Comparison of ENCODE assay signal across 24 cellular contexts in genomic region chr17:6489016-6489550, GRCh38. TPM values are rescaled to one million over a fixed set of nuclear protein-coding genes. Genes with fewer than 3 reads are reported as not detected.
DNase-seq lines count a peak whose midpoint lies in the region; ATAC-seq, FAIRE-seq and TF ChIP-seq lines count a peak whose summit lies in the region.
"Had no signal": no experiment of that assay in that cellular context is flagged by ENCODE, and none has a peak within 500 bp of the region (broad histone marks: within the 10 kb centered on the region; RNA-seq: fewer than 3 reads in every experiment).

No MANE protein-coding gene starts in this region.

- H3K36me3 ChIP-seq in GM23248 (ENCODE audit: low read depth) (no peaks in the 10 kb centered on the region), H1 (ENCODE audit: control insufficient read depth in 2 of 4, insufficient read depth in 4 of 4, low read length in 3 of 4) (no peaks in the 10 kb centered on the region), mucosa of descending colon (ENCODE audit: low read depth) (no peaks in the 10 kb centered on the region), upper lobe of right lung (no peaks in the 10 kb centered on the region)
- H3K36me3 ChIP-seq: SJCRH30 had no signal

- intact Hi-C loops in mucosa of descending colon (cut with DNase I, micrococcal nuclease) = no loop called here
- intact Hi-C loops in upper lobe of right lung (cut with DNase I) = no loop called here

- no peaks in the 10 kb centered on the region for H3K79me1 ChIP-seq in H1 (ENCODE audit: low read depth, low read length)

- H2AFZ ChIP-seq in GM23248 (no peak overlapping the region), H1 (ENCODE audit: low read length) (no peak overlapping the region)

- H3K27me3 ChIP-seq in GM23248 (replicated peaks; ENCODE audit: insufficient read depth) = no peaks in the 10 kb centered on the region
- H3K27me3 ChIP-seq in H1 (replicated peaks in 1 of 4; ENCODE audit: control insufficient read depth in 3 of 4, extremely low read depth in 1 of 4, insufficient read depth in 3 of 4, low read length in 3 of 4) = no peaks in the 10 kb centered on the region
- no peaks in the 10 kb centered on the region for H3K27me3 ChIP-seq in upper lobe of right lung
- H3K27me3 ChIP-seq: SJCRH30 had no signal

- peak; percentile 47 for DNase-seq in GM23248
- DNase-seq in H1 (ENCODE audit: low read depth in 1 of 2, low spot score in 2 of 2) = no peak
- DNase-seq in mucosa of descending colon = peak in 2 of 3 donors; percentile 5 to 12
- DNase-seq in upper lobe of right lung = peak; percentile 12
- no peak for DNase-seq in RKO (ENCODE audit: low spot score)
- DNase-seq in central memory CD4-positive, alpha-beta T cell = no peak
- no peak for DNase-seq in NCI-H2107 (lab: John Stamatoyannopoulos, UW)
- DNase-seq: Calu3, DMS79 treated with DMSO at 0.1 percent for 48 hours, GF-D8, H9, Karpas-422, NCI-H1092 treated with DMSO at 0.1 percent for 48 hours, NCI-H1436, NCI-H187, NCI-H524, NCI-H774, SJCRH30 had no signal

- no peaks in the 10 kb centered on the region for H3F3A ChIP-seq in GM23248 (ENCODE audit: insufficient read depth)

- H3K23ac ChIP-seq in H1 (ENCODE audit: insufficient read length) = no peak overlapping the region

- H3K9me2 ChIP-seq in GM23248 (ENCODE audit: insufficient read depth) = no peaks in the 10 kb centered on the region

- 57% methylated on average over 6 of the region's 6 CpGs for WGBS in GM23248 (ENCODE audit: low coverage in 1 of 2, low lambda C conversion rate in 2 of 2, missing lambda C conversion rate in 2 of 2), 2 experiments
- WGBS in H1 (ENCODE audit: extremely low coverage in 1 of 2, insufficient coverage in 1 of 2, insufficient read length in 1 of 2, insufficient replicate concordance in 2 of 2, low coverage in 1 of 2, low lambda C conversion rate in 2 of 2, missing lambda C conversion rate in 1 of 2), 2 experiments = 79% methylated on average over 6 of the region's 6 CpGs; no CpG with 5 or more reads in 1 of the 2 experiments

- no peak overlapping the region for H3K14ac ChIP-seq in H1 (ENCODE audit: insufficient read length)

- H3K4ac ChIP-seq in H1 (replicated peaks; ENCODE audit: insufficient read length, low read depth, low read length) = no peak overlapping the region

- TF ChIP-seq CTCF in H1 (IDR thresholded peaks at IDR 0.05; ENCODE audit: control extremely low read depth in 1 of 3, insufficient read depth in 1 of 3, low read depth in 1 of 3, low read length in 3 of 3) = no peak
- TF ChIP-seq CTCF in mucosa of descending colon (IDR thresholded peaks at IDR 0.05) = no peak
- TF ChIP-seq CTCF in upper lobe of right lung (IDR thresholded peaks at IDR 0.05) = no peak

- no peak overlapping the region for H3K4me3 ChIP-seq in GM23248
- no peak overlapping the region for H3K4me3 ChIP-seq in H1 (ENCODE audit: extremely low read depth in 1 of 4, insufficient read depth in 2 of 4, low read depth in 3 of 4, low read length in 4 of 4)
- no peak overlapping the region for H3K4me3 ChIP-seq in mucosa of descending colon
- H3K4me3 ChIP-seq in upper lobe of right lung = no peak overlapping the region
- H3K4me3 ChIP-seq: SJCRH30 had no signal

- H3K79me2 ChIP-seq in GM23248 (ENCODE audit: insufficient read depth) = no peaks in the 10 kb centered on the region
- no peaks in the 10 kb centered on the region for H3K79me2 ChIP-seq in H1 (ENCODE audit: control insufficient read depth in 1 of 2, insufficient read depth in 2 of 2, low read length in 2 of 2)

- H3K27ac ChIP-seq in GM23248 = no peak overlapping the region
- H3K27ac ChIP-seq in H1 (ENCODE audit: low read depth, low read length) = no peak overlapping the region
- H3K27ac ChIP-seq in upper lobe of right lung = no peak overlapping the region
- H3K27ac ChIP-seq: SJCRH30 had no signal

- no peak overlapping the region for H3K4me2 ChIP-seq in GM23248 (ENCODE audit: unreplicated experiment)
- H3K4me2 ChIP-seq in H1 (ENCODE audit: insufficient read depth in 1 of 2, low read depth in 2 of 2, low read length in 2 of 2) = no peak overlapping the region

- no peak overlapping the region; the same call in 1 of the 2 replicates for H2BK5ac ChIP-seq in H1 (ENCODE audit: low read depth, low read length)

- H4K20me1 ChIP-seq in GM23248 (ENCODE audit: insufficient read depth) (no peaks in the 10 kb centered on the region), H1 (replicated peaks in 1 of 2; ENCODE audit: control insufficient read depth in 1 of 2, insufficient read depth in 2 of 2, low read length in 2 of 2) (no peaks in the 10 kb centered on the region)

- FAIRE-seq in H1 (lab: Jason Lieb, UNC) = no peak
- FAIRE-seq: GM12891, HepG2, RCC 7860 had no signal

- H2BK20ac ChIP-seq in H1 (ENCODE audit: low read length) = 0 out of 2 replicates have a peak overlapping the region, but pooled peaks have one; percentile 75

- TF ChIP-seq RAD21 in H1 (IDR thresholded peaks at IDR 0.05 in 1 of 2, conservative IDR thresholded peaks at IDR 0.05 in 1 of 2; ENCODE audit: low read depth in 2 of 2, low read length in 2 of 2) = no peak

- H3K4me1 ChIP-seq in GM23248 (ENCODE audit: insufficient read depth) (peaks cover 8% of the 10 kb centered on the region), H1 (replicated peaks in 1 of 4; ENCODE audit: control insufficient read depth in 3 of 4, insufficient read depth in 4 of 4, low read length in 3 of 4) (peaks cover 3 to 24% (median 12%) of the 10 kb centered on the region in 4 experiments), mucosa of descending colon (ENCODE audit: low read depth) (peaks cover 4% of the 10 kb centered on the region), upper lobe of right lung (peaks cover 9% of the 10 kb centered on the region)
- H3K4me1 ChIP-seq: SJCRH30 had no signal

- H4K8ac ChIP-seq in H1 (ENCODE audit: extremely low read depth, insufficient read depth, low read length) = no peak overlapping the region

- no peak overlapping the region for H2AK5ac ChIP-seq in H1 (ENCODE audit: low read depth, low read length)

- peak overlapping the region; percentile 90; the same call in 1 of the 2 replicates for H2BK12ac ChIP-seq in H1 (ENCODE audit: low read depth, low read length)

- no peak for TF ChIP-seq EP300 in H1 (IDR thresholded peaks at IDR 0.05; ENCODE audit: borderline replicate concordance in 1 of 2, low read depth in 2 of 2, low read length in 2 of 2)

- H3K9ac ChIP-seq in GM23248 (no peak overlapping the region), H1 (replicated peaks in 1 of 4; ENCODE audit: extremely low read depth in 1 of 4, low read depth in 3 of 4, low read length in 3 of 4) (no peak overlapping the region)

- peak overlapping the region; percentile 89 for H4K91ac ChIP-seq in H1 (replicated peaks; ENCODE audit: insufficient read length, low read length)

- no peak overlapping the region for H2BK120ac ChIP-seq in H1 (replicated peaks; ENCODE audit: low read depth, low read length)

- peak overlapping the region; percentile 72; the same call in 1 of the 2 replicates for H2BK15ac ChIP-seq in H1 (ENCODE audit: low read length)

- POLR2A ChIA-PET in H1 (lab: Charles Lee; ENCODE audit: partially characterized antibody) = no interaction called here

- peak overlapping the region; percentile 19; the same call in 1 of the 2 replicates for H3K18ac ChIP-seq in H1 (ENCODE audit: extremely low read depth, low read length)

- no peak overlapping the region for H4K5ac ChIP-seq in H1 (ENCODE audit: insufficient read length, low read depth, low read length)

- no peaks in the 10 kb centered on the region for H3K9me3 ChIP-seq in GM23248 (ENCODE audit: low read depth)
- no peaks in the 10 kb centered on the region for H3K9me3 ChIP-seq in H1 (ENCODE audit: insufficient read depth in 2 of 2, low read depth in 1 of 2, low read length in 1 of 2)
- no peaks in the 10 kb centered on the region for H3K9me3 ChIP-seq in mucosa of descending colon
- no peaks in the 10 kb centered on the region for H3K9me3 ChIP-seq in upper lobe of right lung
- H3K9me3 ChIP-seq: SJCRH30 had no signal

- in situ Hi-C loops in GM23248 (cut with MboI) = no loop called here

- no peak overlapping the region for H3K56ac ChIP-seq in H1 (replicated peaks; ENCODE audit: insufficient read length, low read depth, low read length)

- no peak for ATAC-seq in mucosa of descending colon
- ATAC-seq in upper lobe of right lung = no peak
- ATAC-seq: HepG2, Right ventricle myocardium inferior had no signal

- CTCF ChIA-PET in H1 (lab: Charles Lee; ENCODE audit: partially characterized antibody) = interaction anchor here (0.6 to 4.6 kb wide), 9 partner anchors 16 to 109 kb away, joined by 3 to 23 read pairs (median 3); partner anchors contain the start of gene PIMREG

- H3K23me2 ChIP-seq in H1 (ENCODE audit: low read depth, low read length) = no peaks in the 10 kb centered on the region

- TF ChIP-seq POLR2A in H1 (IDR thresholded peaks at IDR 0.05; ENCODE audit: control extremely low read depth in 1 of 2, low read depth in 2 of 2, low read length in 2 of 2) = no peak

RNA-seq across cellular contexts. Expression of gene PIMREG, which starts 44.8 kb away (rescaled TPM):
- total RNA-seq in GM23248 (2014; rRNA removed; shearing (Covaris generic)) = 20.7 and 28.7 TPM in 2 replicates
- polyA plus RNA-seq in GM23248 (2016; fragmentation: Nextera tagmentation; extraction: Ambion mirVana) (22.6 and 24.4 TPM in 2 replicates), H1 (2011; rRNA removed) (126 and 148 TPM in 2 replicates)
- total RNA-seq in H1 (2021; fragmentation: NEBNext Ultra II Directional; extraction: Animal tissue kit (Norgen Biotek cat#: 25700)) = 133 and 143 TPM in 2 replicates
- 154 TPM for polyA plus RNA-seq in H1 (2011; cell fraction: cytosol; rRNA removed)
- 223 TPM for polyA plus RNA-seq in H1 (2011; cell fraction: nucleus; rRNA removed)
- polyA plus RNA-seq in H1 (2012, experiment 1 of 2) = 83.9 to 119 TPM (median 107 TPM) in 4 replicates
- 116 TPM for polyA plus RNA-seq in H1 (2012, experiment 2 of 2)
- polyA plus RNA-seq in H1 (2013, experiment 1 of 2) = 64.4 TPM
- polyA plus RNA-seq in H1 (2013, experiment 2 of 2) = 62.7 TPM
- polyA minus RNA-seq in H1 (2011; rRNA and poly(A)+ RNA removed) = 55.3 and 66.3 TPM in 2 replicates
- 56.3 TPM for polyA minus RNA-seq in H1 (2011; cell fraction: cytosol; rRNA and poly(A)+ RNA removed)
- 68.8 TPM for polyA minus RNA-seq in H1 (2011; cell fraction: nucleus; rRNA and poly(A)+ RNA removed)
- total RNA-seq in mucosa of descending colon (10 to 100 TPM in 1 of 3 donors, 1 to 10 TPM in 1, under 1 TPM in 1; 0.95 to 13.0 (median 3.2) TPM), upper lobe of right lung (0.26 TPM)

RNA-seq across cellular contexts. Expression of gene AIPL1, which starts 54.2 kb away (rescaled TPM):
- total RNA-seq in GM23248 (2014; rRNA removed; shearing (Covaris generic)) = not detected in 2 replicates
- polyA plus RNA-seq in GM23248 (2016; fragmentation: Nextera tagmentation; extraction: Ambion mirVana) = not detected in 2 replicates
- total RNA-seq in H1 (2021; fragmentation: NEBNext Ultra II Directional; extraction: Animal tissue kit (Norgen Biotek cat#: 25700)) = 0.71 TPM in 1 of 2 replicates, not detected in the other
- polyA plus RNA-seq in H1 (2011; rRNA removed) = 0.56 and 0.89 TPM in 2 replicates
- 1.6 TPM for polyA plus RNA-seq in H1 (2011; cell fraction: cytosol; rRNA removed)
- 0.78 TPM for polyA plus RNA-seq in H1 (2011; cell fraction: nucleus; rRNA removed)
- polyA plus RNA-seq in H1 (2012, experiment 1 of 2) = 0.22 to 0.55 TPM (median 0.40 TPM) in 4 replicates
- 0.09 TPM for polyA plus RNA-seq in H1 (2012, experiment 2 of 2)
- polyA plus RNA-seq in H1 (2013, experiment 1 of 2) = 0.14 TPM
- 0.29 TPM for polyA plus RNA-seq in H1 (2013, experiment 2 of 2)
- polyA minus RNA-seq in H1 (2011; rRNA and poly(A)+ RNA removed) = 0.20 and 0.22 TPM in 2 replicates
- not detected for polyA minus RNA-seq in H1 (2011; cell fraction: cytosol; rRNA and poly(A)+ RNA removed)
- not detected for polyA minus RNA-seq in H1 (2011; cell fraction: nucleus; rRNA and poly(A)+ RNA removed)
- total RNA-seq in mucosa of descending colon = not detected
- total RNA-seq in upper lobe of right lung = not detected
- total RNA-seq: A673, Calu3, HepG2, HT1080, Right ventricle myocardium inferior had no signal
- polyA plus RNA-seq: HepG2 had no signal

Comparison
In these comparisons a context has a peak if more than half of its experiments do, and no peak if none do; other contexts are left out.
1. DNase-seq: peak in GM23248 (single experiment), mucosa of descending colon (2 of 3) and upper lobe of right lung (single experiment); none in H1 (0 of 2), RKO (single experiment), central memory CD4-positive, alpha-beta T cell (single experiment) and NCI-H2107 (single experiment).